In the genomic region with DNA sequence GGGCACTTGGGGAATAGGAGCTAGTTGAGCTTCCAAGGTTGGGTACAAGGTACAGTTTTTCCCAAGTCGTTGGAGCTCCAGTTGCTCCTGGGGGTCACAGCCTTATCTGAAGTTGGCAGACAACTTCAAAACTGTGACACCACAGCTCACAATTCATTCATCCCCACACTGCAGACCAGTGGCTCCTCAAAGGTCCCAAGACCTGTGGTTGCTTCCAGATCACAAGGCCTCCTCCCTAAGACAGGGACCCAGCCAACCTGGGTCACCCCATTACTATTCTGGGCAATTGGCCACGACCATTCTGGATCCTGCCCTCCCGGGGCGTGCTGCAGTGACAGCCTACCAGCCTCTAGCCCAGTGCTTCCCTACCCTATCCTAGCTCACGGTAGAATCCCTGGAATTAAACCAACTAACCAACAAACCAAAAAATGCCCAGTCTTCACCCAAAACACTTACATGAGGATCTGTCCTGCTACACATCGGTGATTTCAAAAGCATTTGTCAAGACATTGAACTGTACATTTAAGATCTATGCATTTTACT, we compare ENCODE assay signal across 8 cellular contexts. TPM values are rescaled to one million over a fixed set of nuclear protein-coding genes. Genes with fewer than 3 reads are reported as not detected.
DNase-seq lines count a peak whose midpoint lies in the region; ATAC-seq, FAIRE-seq and TF ChIP-seq lines count a peak whose summit lies in the region.

No MANE protein-coding gene starts in this region.

- TF ChIP-seq CTCF in pancreas (IDR thresholded peaks at IDR 0.05): no peak

- no peaks in the 10 kb centered on the region for H3K36me3 ChIP-seq in pancreas

- ATAC-seq in pancreas (peak in 1 of 4 donors; percentile 0), GM21576 (IDR thresholded peaks at IDR 0.05; ENCODE audit: unreplicated experiment) (no peak)

- peak overlapping the region in 3 of 4 donors; percentile 9 to 61 (median 55) for H3K4me3 ChIP-seq in pancreas

- H3K9me3 ChIP-seq in pancreas: no peaks in the 10 kb centered on the region

- intact Hi-C loops in pancreas (cut with DNase I): no loop called here

- DNase-seq in DMS53 (lab: John Stamatoyannopoulos, UW) (peak; percentile 32), DMS53 treated with DMSO at 0.1 percent for 48 hours (lab: John Stamatoyannopoulos, UW; ENCODE audit: unreplicated experiment) (no peak), RKO (ENCODE audit: low spot score) (peak; percentile 73), epithelial cell of prostate (ENCODE audit: low read depth, low spot score) (no peak), pancreas (peak in 1 of 6 donors; percentile 40), NCI-H2029 treated with DMSO at 0.1 percent for 48 hours (lab: John Stamatoyannopoulos, UW) (no peak), NCI-H1436 treated with DMSO at 0.1 percent for 48 hours (lab: John Stamatoyannopoulos, UW) (no peak)

- 5 to 8% methylated on average over 6 of the region's 6 CpGs for WGBS in pancreas, 2 donors

- H3K4me1 ChIP-seq in pancreas: peaks cover 0 to 11% (median 0%) of the 10 kb centered on the region in 3 donors

- FAIRE-seq in pancreas (lab: Jason Lieb, UNC): no peak

- peak overlapping the region; percentile 25 for H3K27ac ChIP-seq in epithelial cell of prostate
- peak overlapping the region; percentile 59 to 67 (median 61) for H3K27ac ChIP-seq in pancreas

- no peaks in the 10 kb centered on the region for H3K27me3 ChIP-seq in pancreas

RNA-seq across cellular contexts. Expression of gene PDXP, which starts 0.9 kb away (rescaled TPM):
- total RNA-seq in pancreas: 1 to 10 TPM; 3.6 to 6.8 (median 5.4) TPM
- polyA plus RNA-seq in pancreas: 10 to 100 TPM in 1 of 2 donors, 1 to 10 TPM in 1; 4.6 to 16.3 TPM

RNA-seq across cellular contexts. Expression of gene LGALS1, which starts 17.8 kb away (rescaled TPM):
- 100 to 1,000 TPM in 2 of 6 donors, 10 to 100 TPM in 4; 15.9 to 191 (median 40.9) TPM for total RNA-seq in pancreas
- 100 to 1,000 TPM; 172 to 249 TPM for polyA plus RNA-seq in pancreas

RNA-seq across cellular contexts. Expression of gene SH3BP1, which starts 18.2 kb away (rescaled TPM):
- total RNA-seq in pancreas: 1 to 10 TPM; 2.0 to 9.3 (median 3.9) TPM
- polyA plus RNA-seq in pancreas: 1 to 10 TPM; 2.7 to 5.9 TPM

RNA-seq across cellular contexts. Expression of gene NOL12, which starts 28.5 kb away (rescaled TPM):
- 10 to 100 TPM in 2 of 6 donors, 1 to 10 TPM in 4; 6.0 to 12.3 (median 8.5) TPM for total RNA-seq in pancreas
- polyA plus RNA-seq in pancreas: 10 to 100 TPM; 19.0 to 25.6 TPM

RNA-seq across cellular contexts. Expression of gene TRIOBP, which starts 39.2 kb away (rescaled TPM):
- 10 to 100 TPM; 17.4 to 36.6 (median 26.0) TPM for total RNA-seq in pancreas
- polyA plus RNA-seq in pancreas: 10 to 100 TPM; 23.4 to 24.2 TPM

Comparison
In these comparisons a context has a peak if more than half of its experiments do, and no peak if none do; other contexts are left out.
1. DNase-seq: peak in DMS53 (single experiment) and RKO (single experiment); none in DMS53 treated with DMSO at 0.1 percent for 48 hours (single experiment), epithelial cell of prostate (single experiment), NCI-H2029 treated with DMSO at 0.1 percent for 48 hours (single experiment) and NCI-H1436 treated with DMSO at 0.1 percent for 48 hours (single experiment).